ENCODE assay signal across 10 cellular contexts in genomic region chr7:92754756-92755581, GRCh38.
A peak's percentile ranks its signal among the peaks of the same experiment; 100 is the strongest.
DNase-seq lines count a peak whose midpoint lies in the region; ATAC-seq and TF ChIP-seq lines count a peak whose summit lies in the region.
"Had no signal": no experiment of that assay in that cellular context is flagged by ENCODE, and none has a peak within 500 bp of the region (broad histone marks: within the 10 kb centered on the region; RNA-seq: fewer than 3 reads in every experiment).

No MANE protein-coding gene starts in this region.

- H3K4me1 ChIP-seq in BLaER1 (peaks cover 50% of the 10 kb centered on the region), sigmoid colon (peaks cover 0 to 18% (median 9%) of the 10 kb centered on the region in 4 donors)

- no peaks in the 10 kb centered on the region for H4K20me1 ChIP-seq in BLaER1

- H3K36me3 ChIP-seq in BLaER1 (peaks cover 13% of the 10 kb centered on the region; the same call in 1 of the 2 replicates), sigmoid colon (no peaks in the 10 kb centered on the region)

- WGBS in sigmoid colon, 2 donors = 52 to 80% methylated on average over 11 of the region's 11 CpGs

- no peak for ATAC-seq in T-helper 17 cell
- no peak for ATAC-seq in HG02798 (IDR thresholded peaks at IDR 0.05; ENCODE audit: poor library complexity, unreplicated experiment)
- ATAC-seq in HG02938 (IDR thresholded peaks at IDR 0.05; ENCODE audit: unreplicated experiment) = no peak
- ATAC-seq: left lobe of liver had no signal

- H3K36me3 Mint-ChIP-seq in T-helper 17 cell (ENCODE audit: low read depth) = peaks cover 9% of the 10 kb centered on the region

- H3K27me3 ChIP-seq in BLaER1 (no peaks in the 10 kb centered on the region), HL-60 (ENCODE audit: insufficient read depth, poor library complexity, severe bottlenecking) (no peaks in the 10 kb centered on the region), sigmoid colon (no peaks in the 10 kb centered on the region)

- H3K9ac ChIP-seq in BLaER1 = peak overlapping the region; percentile 43; the same call in 1 of the 2 replicates

- TF ChIP-seq CTCF in HL-60 (IDR thresholded peaks at IDR 0.05; ENCODE audit: insufficient read depth, low read length) = no peak
- TF ChIP-seq CTCF in sigmoid colon (IDR thresholded peaks at IDR 0.05) = no peak

- H3K4me1 Mint-ChIP-seq in T-helper 17 cell = peaks cover 18% of the 10 kb centered on the region

- intact Hi-C loops in sigmoid colon (cut with DNase I) = no loop called here

- no peak for TF ChIP-seq EP300 in sigmoid colon (IDR thresholded peaks at IDR 0.05)

- H3K4me2 ChIP-seq in BLaER1 = peak overlapping the region; percentile 73

- H3K9me3 ChIP-seq in BLaER1 (peaks cover 6% of the 10 kb centered on the region; the same call in 1 of the 2 replicates), T-helper 17 cell (ENCODE audit: control insufficient read depth, low read length, poor library complexity, severe bottlenecking) (no peaks in the 10 kb centered on the region), sigmoid colon (no peaks in the 10 kb centered on the region)

- DNase-seq in HL-60 (ENCODE audit: low read depth in 1 of 2, low spot score in 1 of 2) = peak; percentile 18 to 91
- no peak for DNase-seq in T-helper 17 cell
- peak; percentile 66 for DNase-seq in left kidney (ENCODE audit: low read depth, low spot score)
- DNase-seq in D341Med (ENCODE audit: low spot score) = no peak
- DNase-seq in sigmoid colon = no peak
- DNase-seq: activated naive CD8-positive, alpha-beta T cell treated with anti-CD3 and anti-CD28 coated beads, Interleukin-2, amount 10 ng/mL, durations not matched to agents 7 days and 5 days had no signal

- no peak for TF ChIP-seq POLR2A in sigmoid colon (IDR thresholded peaks at IDR 0.05)

- H3K4me3 ChIP-seq in BLaER1 (0 out of 2 replicates have a peak overlapping the region, but pooled peaks have one; percentile 2), HL-60 (replicated peaks; ENCODE audit: insufficient read depth, low read length) (no peak overlapping the region), sigmoid colon (no peak overlapping the region)

- H3K4me3 Mint-ChIP-seq in T-helper 17 cell = peak overlapping the region; percentile 25
- H3K4me3 Mint-ChIP-seq: activated naive CD8-positive, alpha-beta T cell treated with anti-CD3 and anti-CD28 coated beads, Interleukin-2, amount 10 ng/mL, durations not matched to agents 7 days and 5 days had no signal

- H3K27me3 Mint-ChIP-seq in T-helper 17 cell = no peaks in the 10 kb centered on the region
- H3K27me3 Mint-ChIP-seq: activated naive CD8-positive, alpha-beta T cell treated with anti-CD3 and anti-CD28 coated beads, Interleukin-2, amount 10 ng/mL, durations not matched to agents 7 days and 5 days had no signal

- H3K27ac ChIP-seq in BLaER1 = peak overlapping the region; percentile 75
- H3K27ac ChIP-seq in HL-60 (replicated peaks) = peak overlapping the region; percentile 85
- H3K27ac ChIP-seq in sigmoid colon = no peak overlapping the region

- peak overlapping the region; percentile 39 for H3K27ac Mint-ChIP-seq in T-helper 17 cell
- H3K27ac Mint-ChIP-seq: activated naive CD8-positive, alpha-beta T cell treated with anti-CD3 and anti-CD28 coated beads, Interleukin-2, amount 10 ng/mL, durations not matched to agents 7 days and 5 days had no signal

Comparison
In these comparisons a context has a peak if more than half of its experiments do, and no peak if none do; other contexts are left out.
1. H3K27ac ChIP-seq: peak in BLaER1 (single experiment) and HL-60 (single experiment); none in sigmoid colon (0 of 4).
2. DNase-seq: peak in HL-60 (2 of 2) and left kidney (single experiment); none in T-helper 17 cell (0 of 3), D341Med (single experiment) and sigmoid colon (single experiment).